In genomic region chr11:71309181-71309580, GRCh38 we compare ENCODE assay signal across 14 cellular contexts. TPM values are rescaled to one million over a fixed set of nuclear protein-coding genes. Genes with fewer than 3 reads are reported as not detected.
"Had no signal": no experiment of that assay in that cellular context is flagged by ENCODE, and none has a peak within 500 bp of the region (broad histone marks: within the 10 kb centered on the region; RNA-seq: fewer than 3 reads in every experiment).

No MANE protein-coding gene starts in this region.

- H3K27ac ChIP-seq: adrenal gland, breast epithelium, lower lobe of right lung, tibial nerve had no signal

- H3K36me3 ChIP-seq: adrenal gland, breast epithelium, lower lobe of right lung, tibial nerve had no signal

- H3K4me1 ChIP-seq: adrenal gland, breast epithelium, lower lobe of right lung, tibial nerve had no signal

- H3K27me3 ChIP-seq: adrenal gland, breast epithelium, tibial nerve had no signal

- ATAC-seq: activated CD4-positive, alpha-beta T cell treated with anti-CD3 and anti-CD28 coated beads for 36 hours; activated T-cell treated with anti-CD3 and anti-CD28 coated beads, Interleukin-2, amount 50 U/mL, for 4 hours; effector memory CD8-positive, alpha-beta T cell; left colon; lower lobe of right lung; stimulated activated naive CD8-positive, alpha-beta T cell treated with anti-CD3 and anti-CD28 coated beads, Interleukin-15, Interleukin-2, amounts not matched to agents 100 U/mL and 50 U/mL, for 24 hours had no signal

- DNase-seq: activated CD4-positive, alpha-beta T cell treated with anti-CD3 and anti-CD28 coated beads for 36 hours; activated CD4-positive, alpha-beta T cell treated with anti-CD3 and anti-CD28 coated beads, Interleukin-2, amount 50 U/mL, for 48 hours; activated gamma-delta T cell; activated T-cell treated with anti-CD3 and anti-CD28 coated beads, Interleukin-2, amount 50 U/mL, for 4 hours; dermis blood vessel endothelial cell; effector memory CD8-positive, alpha-beta T cell; foreskin fibroblast; hippocampal formation; left colon; lower lobe of right lung; stimulated activated naive CD8-positive, alpha-beta T cell treated with anti-CD3 and anti-CD28 coated beads, Interleukin-15, Interleukin-2, amounts not matched to agents 100 U/mL and 50 U/mL, for 24 hours had no signal

- H3K9me3 ChIP-seq: adrenal gland, breast epithelium, lower lobe of right lung had no signal

- H3K4me3 ChIP-seq: adrenal gland, breast epithelium, lower lobe of right lung, tibial nerve had no signal

RNA-seq across cellular contexts. Expression of gene SHANK2, which starts 56.8 kb away (rescaled TPM):
- total RNA-seq: activated CD4-positive, alpha-beta T cell treated with anti-CD3 and anti-CD28 coated beads for 36 hours had no signal
